14 cellular contexts compared by ENCODE assay signal in the genomic region with DNA sequence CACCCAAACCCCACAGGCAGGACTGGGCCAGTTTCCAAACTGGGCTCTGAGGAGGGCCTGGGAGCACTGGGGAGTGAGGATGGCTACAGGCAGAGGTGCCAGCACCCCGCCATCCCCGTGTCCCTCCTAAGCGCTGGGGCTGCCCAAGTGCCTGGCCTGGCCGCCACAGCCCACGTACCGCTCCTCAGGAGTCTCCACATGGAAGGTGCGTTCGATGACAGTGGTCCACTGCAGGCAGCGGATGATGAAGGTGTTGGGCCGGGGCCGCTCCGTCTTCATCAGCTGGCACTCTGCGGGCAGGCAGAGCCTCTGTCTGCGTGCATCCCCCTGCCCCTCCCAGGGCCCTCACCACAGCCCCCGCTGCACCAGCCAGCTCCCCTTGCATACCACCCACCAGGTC. TPM values are rescaled to one million over a fixed set of nuclear protein-coding genes. Genes with fewer than 3 reads are reported as not detected.
A peak's percentile ranks its signal among the peaks of the same experiment; 100 is the strongest.
DNase-seq lines count a peak whose midpoint lies in the region; ATAC-seq and TF ChIP-seq lines count a peak whose summit lies in the region.
"Had no signal": no experiment of that assay in that cellular context is flagged by ENCODE, and none has a peak within 500 bp of the region (broad histone marks: within the 10 kb centered on the region; RNA-seq: fewer than 3 reads in every experiment).

No MANE protein-coding gene starts in this region.

- H3K9me3 ChIP-seq in body of pancreas: no peaks in the 10 kb centered on the region
- H3K9me3 ChIP-seq in neuronal stem cell (replicated peaks in 1 of 2; ENCODE audit: control insufficient read depth in 2 of 2, insufficient read depth in 1 of 2, low read depth in 1 of 2, low read length in 2 of 2): peaks cover 4 to 7% of the 10 kb centered on the region in 2 donors
- H3K9me3 ChIP-seq in gastroesophageal sphincter: no peaks in the 10 kb centered on the region
- H3K9me3 ChIP-seq in tibial artery: no peaks in the 10 kb centered on the region
- H3K9me3 ChIP-seq in WERI-Rb-1 (ENCODE audit: severe bottlenecking): peaks cover under 1% of the 10 kb centered on the region

- no peak for TF ChIP-seq POLR2A in body of pancreas (IDR thresholded peaks at IDR 0.05)
- no peak for TF ChIP-seq POLR2A in gastroesophageal sphincter (IDR thresholded peaks at IDR 0.05)

- intact Hi-C loops in Calu3 (cut with micrococcal nuclease; ENCODE audit: unreplicated experiment): no loop called here
- intact Hi-C loops in body of pancreas (cut with DNase I): no loop called here
- intact Hi-C loops in tibial artery (cut with DNase I; ENCODE audit: low total_unique reads): no loop called here

- no peak overlapping the region for H3K4me3 Mint-ChIP-seq in Calu3 (ENCODE audit: low read depth, unreplicated experiment)
- H3K4me3 Mint-ChIP-seq: CD8-positive, alpha-beta memory T cell; IgD-negative memory B cell had no signal

- no TSS peak for BruUV-seq in Calu3 (replicated peaks; lab: Mats Ljungman, UMichigan)

- H3K9ac ChIP-seq in neuronal stem cell (ENCODE audit: low read depth, low read length, poor library complexity): peak overlapping the region; percentile 44
- H3K9ac ChIP-seq: BLaER1, GM23248 had no signal

- TF ChIP-seq EP300 in gastroesophageal sphincter (IDR thresholded peaks at IDR 0.05): no peak

- H3K36me3 Mint-ChIP-seq in Calu3 (ENCODE audit: insufficient read depth, unreplicated experiment): peaks cover 23% of the 10 kb centered on the region
- H3K36me3 Mint-ChIP-seq: IgD-negative memory B cell had no signal

- H3K27ac ChIP-seq in body of pancreas (peak overlapping the region in 3 of 4 donors; percentile 22 to 81 (median 58)), neuronal stem cell (replicated peaks; ENCODE audit: low read length) (no peak overlapping the region), gastroesophageal sphincter (no peak overlapping the region), tibial artery (no peak overlapping the region), WERI-Rb-1 (no peak overlapping the region)
- H3K27ac ChIP-seq: BLaER1, GM23248 had no signal

- no peak overlapping the region for H2AFZ ChIP-seq in neuronal stem cell (ENCODE audit: low read length)
- H2AFZ ChIP-seq: GM23248 had no signal

- H2BK120ac ChIP-seq in neuronal stem cell (ENCODE audit: low read depth, low read length): no peak overlapping the region

- H3K18ac ChIP-seq in neuronal stem cell (ENCODE audit: low read length): no peak overlapping the region

- CTCF ChIA-PET in Calu3 (lab: Charles Lee): interaction anchor here (0.7 kb wide), 1 partner anchor 198 kb away, joined by 8 read pairs; no protein-coding TSS in a partner anchor

- H3K4me1 Mint-ChIP-seq in Calu3 (ENCODE audit: low read depth, unreplicated experiment): no peaks in the 10 kb centered on the region
- H3K4me1 Mint-ChIP-seq: CD8-positive, alpha-beta memory T cell had no signal

- H3K4me3 ChIP-seq in body of pancreas: no peak overlapping the region
- H3K4me3 ChIP-seq in neuronal stem cell (ENCODE audit: low read length in 2 of 2): peak overlapping the region in 1 of 2 donors; percentile 14
- H3K4me3 ChIP-seq in gastroesophageal sphincter: no peak overlapping the region
- H3K4me3 ChIP-seq in tibial artery: no peak overlapping the region
- H3K4me3 ChIP-seq in WERI-Rb-1 (ENCODE audit: low read depth, low read length): no peak overlapping the region
- H3K4me3 ChIP-seq: BLaER1, GM12878, GM23248 had no signal

- no peak overlapping the region for H2AK5ac ChIP-seq in neuronal stem cell (ENCODE audit: low read depth, low read length)

- H2BK12ac ChIP-seq in neuronal stem cell (ENCODE audit: low read length): no peak overlapping the region

- DNase-seq in Calu3 (no peak), body of pancreas (no peak), neuronal stem cell (ENCODE audit: low spot score) (no peak), tibial artery (no peak), WERI-Rb-1 (no peak)
- DNase-seq: CD8-positive, alpha-beta memory T cell; DMS 273 treated with DMSO at 0.1 percent for 48 hours; DMS79; H7 had no signal

- WGBS in body of pancreas, 2 donors: 97 to 100% methylated on average over 3 to 15 of the region's 15 CpGs
- no CpG with 5 or more reads among the region's 15 CpGs for WGBS in neuronal stem cell (ENCODE audit: extremely low coverage in 2 of 2, insufficient read length in 2 of 2, insufficient replicate concordance in 1 of 2), 2 donors
- 92% methylated on average over 2 of the region's 15 CpGs; no CpG with 5 or more reads in 1 of the 2 donors for WGBS in gastroesophageal sphincter (ENCODE audit: low coverage in 1 of 2), 2 donors

- peaks cover 11% of the 10 kb centered on the region for H3K79me1 ChIP-seq in neuronal stem cell (ENCODE audit: low read depth, low read length)

- no peak overlapping the region for H3K4me2 ChIP-seq in neuronal stem cell (ENCODE audit: insufficient read depth, low read length, poor library complexity, severe bottlenecking)
- H3K4me2 ChIP-seq: BLaER1 had no signal

- H4K8ac ChIP-seq in neuronal stem cell (ENCODE audit: low read depth, low read length): no peak overlapping the region

- no peak for TF ChIP-seq CTCF in Calu3 (IDR thresholded peaks at IDR 0.05; ENCODE audit: unreplicated experiment)
- TF ChIP-seq CTCF in body of pancreas (IDR thresholded peaks at IDR 0.05): no peak
- no peak for TF ChIP-seq CTCF in gastroesophageal sphincter (IDR thresholded peaks at IDR 0.05)
- TF ChIP-seq CTCF in tibial artery (IDR thresholded peaks at IDR 0.05): no peak
- no peak for TF ChIP-seq CTCF in WERI-Rb-1 (IDR thresholded peaks at IDR 0.05; ENCODE audit: low read depth, low read length)

- no peak overlapping the region for H3K4ac ChIP-seq in neuronal stem cell (ENCODE audit: low read length)

- no peak for ATAC-seq in body of pancreas
- no peak for ATAC-seq in gastroesophageal sphincter

- H3K27me3 ChIP-seq in body of pancreas: no peaks in the 10 kb centered on the region
- H3K27me3 ChIP-seq in neuronal stem cell (ENCODE audit: control insufficient read depth in 3 of 3, insufficient read depth in 3 of 3, low read depth in 1 of 3, low read length in 3 of 3): no peaks in the 10 kb centered on the region
- H3K27me3 ChIP-seq in gastroesophageal sphincter: no peaks in the 10 kb centered on the region
- H3K27me3 ChIP-seq in tibial artery: no peaks in the 10 kb centered on the region
- H3K27me3 ChIP-seq in WERI-Rb-1 (ENCODE audit: insufficient read depth, low read depth, severe bottlenecking): no peaks in the 10 kb centered on the region
- H3K27me3 ChIP-seq: BLaER1 had no signal

- H3K14ac ChIP-seq in neuronal stem cell (ENCODE audit: low read length): no peak overlapping the region

- no peak overlapping the region for H4K91ac ChIP-seq in neuronal stem cell (ENCODE audit: low read depth, low read length, poor library complexity)

- no peak overlapping the region for H2BK15ac ChIP-seq in neuronal stem cell (ENCODE audit: low read length)

- H3K27me3 Mint-ChIP-seq in Calu3 (ENCODE audit: unreplicated experiment): no peaks in the 10 kb centered on the region
- H3K27me3 Mint-ChIP-seq: CD8-positive, alpha-beta memory T cell; IgD-negative memory B cell had no signal

- peak overlapping the region; percentile 34 for H3K27ac Mint-ChIP-seq in Calu3 (ENCODE audit: unreplicated experiment)
- H3K27ac Mint-ChIP-seq: CD8-positive, alpha-beta memory T cell had no signal

- H3K36me3 ChIP-seq in body of pancreas (replicated peaks in 1 of 2; ENCODE audit: insufficient read depth in 1 of 2, low read depth in 2 of 2) (peaks cover 9 to 11% of the 10 kb centered on the region in 2 donors), neuronal stem cell (replicated peaks in 1 of 2; ENCODE audit: control insufficient read depth in 2 of 2, insufficient read depth in 2 of 2, low read length in 2 of 2) (peaks cover 37 to 67% of the 10 kb centered on the region in 2 donors), gastroesophageal sphincter (peaks cover 0 to 91% of the 10 kb centered on the region in 2 donors), tibial artery (peaks cover 19 to 100% (median 67%) of the 10 kb centered on the region in 3 donors), WERI-Rb-1 (peaks cover 46% of the 10 kb centered on the region)

- H3K4me1 ChIP-seq in body of pancreas (peaks cover 52% of the 10 kb centered on the region), neuronal stem cell (ENCODE audit: control insufficient read depth in 2 of 2, insufficient read depth in 1 of 2, low read depth in 1 of 2, low read length in 2 of 2) (peaks cover 0 to 24% of the 10 kb centered on the region in 2 donors), gastroesophageal sphincter (peaks cover 0 to 11% (median 0%) of the 10 kb centered on the region in 3 donors), tibial artery (peaks cover 0 to 6% (median 0%) of the 10 kb centered on the region in 4 donors)

- no peaks in the 10 kb centered on the region for H3K9me3 Mint-ChIP-seq in Calu3 (ENCODE audit: low read depth, unreplicated experiment)
- H3K9me3 Mint-ChIP-seq: CD8-positive, alpha-beta memory T cell; IgD-negative memory B cell had no signal

- no peak overlapping the region for H2BK5ac ChIP-seq in neuronal stem cell (ENCODE audit: low read length)

- H3K23ac ChIP-seq in neuronal stem cell (ENCODE audit: low read depth, low read length, poor library complexity): peak overlapping the region; percentile 65

RNA-seq across cellular contexts. Expression of a gene that starts 19.1 kb away (rescaled TPM):
- 118 and 120 TPM in 2 replicates for total RNA-seq in Calu3 (2022)
- 100 to 1,000 TPM in 1 of 2 donors, 10 to 100 TPM in 1; 74.2 to 151 TPM for total RNA-seq in body of pancreas
- 84.4 TPM for polyA plus RNA-seq in neuronal stem cell (2013, experiment 1 of 2)
- polyA plus RNA-seq in neuronal stem cell (2013, experiment 2 of 2): 82.3 TPM
- 100 to 1,000 TPM; 134 to 283 (median 143) TPM for total RNA-seq in gastroesophageal sphincter

RNA-seq across cellular contexts. Expression of a gene that starts 23.5 kb away (rescaled TPM):
- total RNA-seq in Calu3 (2022) (72.3 and 73.3 TPM in 2 replicates), body of pancreas (100 to 1,000 TPM; 111 to 130 TPM), gastroesophageal sphincter (100 to 1,000 TPM; 188 to 513 (median 363) TPM)
- 109 TPM for polyA plus RNA-seq in neuronal stem cell (2013, experiment 1 of 2)
- polyA plus RNA-seq in neuronal stem cell (2013, experiment 2 of 2): 114 TPM

RNA-seq across cellular contexts. Expression of a gene that starts 24.4 kb away (rescaled TPM):
- total RNA-seq in Calu3 (2022): 11.8 and 13.9 TPM in 2 replicates
- 10 to 100 TPM; 10.6 to 21.8 TPM for total RNA-seq in body of pancreas
- 0.95 TPM for polyA plus RNA-seq in neuronal stem cell (2013, experiment 1 of 2)
- polyA plus RNA-seq in neuronal stem cell (2013, experiment 2 of 2): 0.87 TPM
- total RNA-seq in gastroesophageal sphincter: 1 to 10 TPM; 2.0 to 4.8 (median 3.2) TPM

RNA-seq across cellular contexts. Expression of a gene that starts 52.5 kb away (rescaled TPM):
- total RNA-seq in Calu3 (2022) (8.6 and 10.0 TPM in 2 replicates), body of pancreas (1 to 10 TPM; 4.0 to 4.7 TPM), gastroesophageal sphincter (10 to 100 TPM in 2 of 4 donors, 1 to 10 TPM in 2; 5.1 to 32.2 (median 8.8) TPM)
- polyA plus RNA-seq in neuronal stem cell (2013, experiment 1 of 2): 23.8 TPM
- polyA plus RNA-seq in neuronal stem cell (2013, experiment 2 of 2): 21.4 TPM
- polyA plus RNA-seq: IgD-negative memory B cell had no signal

Comparison
In these comparisons a context has a peak if more than half of its experiments do, and no peak if none do; other contexts are left out.
1. H3K27ac ChIP-seq: peak in body of pancreas (3 of 4); none in neuronal stem cell (single experiment), gastroesophageal sphincter (0 of 4), tibial artery (0 of 2) and WERI-Rb-1 (single experiment).